In the genomic region with DNA sequence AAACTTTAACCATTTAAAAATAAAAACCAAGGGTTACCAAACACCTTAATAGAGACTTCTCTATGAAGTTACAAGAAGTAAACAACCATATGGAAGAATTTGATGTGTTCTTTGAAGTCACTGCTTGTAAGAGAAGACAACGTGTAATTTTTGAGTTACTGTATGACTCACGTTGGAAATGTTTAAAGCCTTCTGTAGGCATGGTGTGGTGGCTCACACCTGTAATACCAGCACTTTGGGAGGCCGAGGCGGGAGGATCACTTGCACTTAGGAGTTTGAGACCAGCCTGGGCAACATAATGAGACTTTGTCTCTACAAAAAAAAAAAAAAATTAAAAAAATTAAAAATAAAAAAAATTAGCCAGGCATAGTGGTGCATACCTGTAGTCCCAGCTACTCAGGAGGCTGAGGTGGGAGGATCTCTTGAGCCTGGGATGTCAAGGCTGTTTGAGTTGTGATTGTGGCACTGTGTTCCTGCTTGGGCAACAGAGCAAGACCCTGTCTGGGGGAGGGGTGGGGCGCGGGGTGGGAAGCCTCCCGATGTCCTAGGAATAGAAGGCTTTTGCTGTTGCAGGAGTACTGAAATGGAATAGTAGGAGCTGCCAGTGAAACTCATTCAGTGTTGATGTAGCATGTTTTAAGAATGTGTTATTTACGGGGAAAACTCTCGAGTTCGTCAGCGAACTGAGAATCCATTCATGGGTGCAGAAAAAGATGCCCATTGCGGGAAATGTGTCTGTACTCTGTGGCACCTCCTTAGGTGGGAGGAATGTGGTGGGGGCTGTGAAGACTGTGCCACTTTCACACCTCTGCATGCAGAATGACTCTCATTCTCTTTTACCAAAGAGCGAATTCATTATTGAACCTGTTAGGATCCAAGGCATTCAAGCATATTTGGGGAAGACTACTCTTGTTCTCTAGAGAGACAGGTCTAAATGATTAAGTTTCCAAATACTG, we compare ENCODE assay signal across 1 cellular context.
TF ChIP-seq lines count a peak whose summit lies in the region.

No MANE protein-coding gene starts in this region.

TF ChIP-seq in GM23338, 12 proteins besides CTCF, POLR2A, EP300 and RAD21:
- TF ChIP-seq, protein P1, sequence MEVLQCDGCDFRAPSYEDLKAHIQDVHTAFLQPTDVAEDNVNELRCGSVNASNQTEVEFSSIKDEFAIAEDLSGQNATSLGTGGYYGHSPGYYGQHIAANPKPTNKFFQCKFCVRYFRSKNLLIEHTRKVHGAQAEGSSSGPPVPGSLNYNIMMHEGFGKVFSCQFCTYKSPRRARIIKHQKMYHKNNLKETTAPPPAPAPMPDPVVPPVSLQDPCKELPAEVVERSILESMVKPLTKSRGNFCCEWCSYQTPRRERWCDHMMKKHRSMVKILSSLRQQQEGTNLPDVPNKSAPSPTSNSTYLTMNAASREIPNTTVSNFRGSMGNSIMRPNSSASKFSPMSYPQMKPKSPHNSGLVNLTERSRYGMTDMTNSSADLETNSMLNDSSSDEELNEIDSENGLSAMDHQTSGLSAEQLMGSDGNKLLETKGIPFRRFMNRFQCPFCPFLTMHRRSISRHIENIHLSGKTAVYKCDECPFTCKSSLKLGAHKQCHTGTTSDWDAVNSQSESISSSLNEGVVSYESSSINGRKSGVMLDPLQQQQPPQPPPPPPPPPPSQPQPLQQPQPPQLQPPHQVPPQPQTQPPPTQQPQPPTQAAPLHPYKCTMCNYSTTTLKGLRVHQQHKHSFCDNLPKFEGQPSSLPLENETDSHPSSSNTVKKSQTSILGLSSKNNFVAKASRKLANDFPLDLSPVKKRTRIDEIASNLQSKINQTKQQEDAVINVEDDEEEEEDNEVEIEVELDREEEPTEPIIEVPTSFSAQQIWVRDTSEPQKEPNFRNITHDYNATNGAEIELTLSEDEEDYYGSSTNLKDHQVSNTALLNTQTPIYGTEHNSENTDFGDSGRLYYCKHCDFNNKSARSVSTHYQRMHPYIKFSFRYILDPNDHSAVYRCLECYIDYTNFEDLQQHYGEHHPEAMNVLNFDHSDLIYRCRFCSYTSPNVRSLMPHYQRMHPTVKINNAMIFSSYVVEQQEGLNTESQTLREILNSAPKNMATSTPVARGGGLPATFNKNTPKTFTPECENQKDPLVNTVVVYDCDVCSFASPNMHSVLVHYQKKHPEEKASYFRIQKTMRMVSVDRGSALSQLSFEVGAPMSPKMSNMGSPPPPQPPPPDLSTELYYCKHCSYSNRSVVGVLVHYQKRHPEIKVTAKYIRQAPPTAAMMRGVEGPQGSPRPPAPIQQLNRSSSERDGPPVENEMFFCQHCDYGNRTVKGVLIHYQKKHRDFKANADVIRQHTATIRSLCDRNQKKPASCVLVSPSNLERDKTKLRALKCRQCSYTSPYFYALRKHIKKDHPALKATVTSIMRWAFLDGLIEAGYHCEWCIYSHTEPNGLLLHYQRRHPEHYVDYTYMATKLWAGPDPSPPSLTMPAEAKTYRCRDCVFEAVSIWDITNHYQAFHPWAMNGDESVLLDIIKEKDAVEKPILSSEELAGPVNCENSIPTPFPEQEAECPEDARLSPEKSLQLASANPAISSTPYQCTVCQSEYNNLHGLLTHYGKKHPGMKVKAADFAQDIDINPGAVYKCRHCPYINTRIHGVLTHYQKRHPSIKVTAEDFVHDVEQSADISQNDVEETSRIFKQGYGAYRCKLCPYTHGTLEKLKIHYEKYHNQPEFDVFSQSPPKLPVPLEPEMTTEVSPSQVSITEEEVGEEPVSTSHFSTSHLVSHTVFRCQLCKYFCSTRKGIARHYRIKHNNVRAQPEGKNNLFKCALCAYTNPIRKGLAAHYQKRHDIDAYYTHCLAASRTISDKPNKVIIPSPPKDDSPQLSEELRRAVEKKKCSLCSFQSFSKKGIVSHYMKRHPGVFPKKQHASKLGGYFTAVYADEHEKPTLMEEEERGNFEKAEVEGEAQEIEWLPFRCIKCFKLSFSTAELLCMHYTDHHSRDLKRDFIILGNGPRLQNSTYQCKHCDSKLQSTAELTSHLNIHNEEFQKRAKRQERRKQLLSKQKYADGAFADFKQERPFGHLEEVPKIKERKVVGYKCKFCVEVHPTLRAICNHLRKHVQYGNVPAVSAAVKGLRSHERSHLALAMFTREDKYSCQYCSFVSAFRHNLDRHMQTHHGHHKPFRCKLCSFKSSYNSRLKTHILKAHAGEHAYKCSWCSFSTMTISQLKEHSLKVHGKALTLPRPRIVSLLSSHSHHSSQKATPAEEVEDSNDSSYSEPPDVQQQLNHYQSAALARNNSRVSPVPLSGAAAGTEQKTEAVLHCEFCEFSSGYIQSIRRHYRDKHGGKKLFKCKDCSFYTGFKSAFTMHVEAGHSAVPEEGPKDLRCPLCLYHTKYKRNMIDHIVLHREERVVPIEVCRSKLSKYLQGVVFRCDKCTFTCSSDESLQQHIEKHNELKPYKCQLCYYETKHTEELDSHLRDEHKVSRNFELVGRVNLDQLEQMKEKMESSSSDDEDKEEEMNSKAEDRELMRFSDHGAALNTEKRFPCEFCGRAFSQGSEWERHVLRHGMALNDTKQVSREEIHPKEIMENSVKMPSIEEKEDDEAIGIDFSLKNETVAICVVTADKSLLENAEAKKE (CRISPR knock-in tag; IDR thresholded peaks at IDR 0.05) = no peak
- TF ChIP-seq ZNF331 (CRISPR knock-in tag; IDR thresholded peaks at IDR 0.05; ENCODE audit: low read depth) = no peak
- no peak for TF ChIP-seq NANOG (IDR thresholded peaks at IDR 0.05; ENCODE audit: borderline replicate concordance)
